Comparison of ENCODE assay signal across 15 cellular contexts in the genomic region with DNA sequence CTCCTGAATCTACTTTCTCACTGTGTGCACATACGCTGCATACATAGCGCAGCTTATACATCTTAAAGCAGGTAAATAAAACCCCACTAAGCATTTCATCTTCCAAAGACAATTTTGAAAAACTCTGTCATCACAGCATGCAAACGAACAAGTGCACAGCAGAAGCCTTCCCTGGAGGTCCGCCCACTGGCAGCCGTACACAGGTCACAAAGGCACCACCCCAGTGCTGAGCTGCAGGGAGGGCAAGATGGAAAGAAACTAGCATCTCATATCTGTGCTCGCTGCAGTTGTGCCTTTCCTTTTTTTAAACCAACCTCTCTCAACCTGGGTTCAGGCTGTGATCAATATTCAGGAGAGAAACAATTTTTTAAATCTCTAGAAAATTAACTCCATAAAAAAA.
DNase-seq lines count a peak whose midpoint lies in the region; ATAC-seq, FAIRE-seq and TF ChIP-seq lines count a peak whose summit lies in the region.
"Had no signal": no experiment of that assay in that cellular context is flagged by ENCODE, and none has a peak within 500 bp of the region (broad histone marks: within the 10 kb centered on the region; RNA-seq: fewer than 3 reads in every experiment).

No MANE protein-coding gene starts in this region.

- H4K20me1 ChIP-seq in DND-41 (ENCODE audit: insufficient read depth, low read length) = no peaks in the 10 kb centered on the region
- no peaks in the 10 kb centered on the region for H4K20me1 ChIP-seq in HCT116 (ENCODE audit: insufficient read depth)
- no peaks in the 10 kb centered on the region for H4K20me1 ChIP-seq in keratinocyte (ENCODE audit: control insufficient read depth, extremely low read depth, insufficient read depth, low read length)

- intact Hi-C loops in HCT116 (cut with micrococcal nuclease) = no loop called here

- H3K79me2 ChIP-seq in DND-41 (ENCODE audit: insufficient read depth, low read length) (no peaks in the 10 kb centered on the region), HCT116 (ENCODE audit: insufficient read depth, low read length) (no peaks in the 10 kb centered on the region), keratinocyte (ENCODE audit: control insufficient read depth, insufficient read depth, low read length) (peaks cover 5% of the 10 kb centered on the region)

- TF ChIP-seq RAD21 in HCT116 (IDR thresholded peaks at IDR 0.05; ENCODE audit: low read depth) = no peak

- no peaks in the 10 kb centered on the region for H3K9me3 ChIP-seq in DND-41 (ENCODE audit: insufficient read depth, low read length, severe bottlenecking)
- H3K9me3 ChIP-seq in HCT116 (ENCODE audit: control insufficient read depth in 1 of 2, insufficient read depth in 1 of 2, low read depth in 1 of 2, low read length in 2 of 2) = no peaks in the 10 kb centered on the region
- no peaks in the 10 kb centered on the region for H3K9me3 ChIP-seq in SJSA1 (replicated peaks)
- no peaks in the 10 kb centered on the region for H3K9me3 ChIP-seq in keratinocyte (ENCODE audit: control insufficient read depth, low read depth, low read length)
- H3K9me3 ChIP-seq: MG63 had no signal

- H3K4me1 ChIP-seq in DND-41 (ENCODE audit: insufficient read depth, low read length) (peaks cover 12% of the 10 kb centered on the region), HCT116 (ENCODE audit: control insufficient read depth in 1 of 2, insufficient read depth in 2 of 2, low read length in 2 of 2) (peaks cover 12 to 18% of the 10 kb centered on the region in 2 experiments), SJSA1 (replicated peaks) (peaks cover 69% of the 10 kb centered on the region), keratinocyte (ENCODE audit: control insufficient read depth, extremely low read depth, insufficient read depth, low read length) (peaks cover 19% of the 10 kb centered on the region)

- POLR2A ChIA-PET in HCT116 (lab: Charles Lee) = no interaction called here

- no peak overlapping the region for H3K4me3 ChIP-seq in DND-41 (ENCODE audit: low read depth in 1 of 2, low read length in 2 of 2)
- no peak overlapping the region for H3K4me3 ChIP-seq in HCT116 (replicated peaks in 1 of 2; ENCODE audit: low read depth in 1 of 2, low read length in 2 of 2)
- no peak overlapping the region for H3K4me3 ChIP-seq in SJSA1
- no peak overlapping the region for H3K4me3 ChIP-seq in keratinocyte (ENCODE audit: control insufficient read depth in 2 of 3, extremely low read depth in 1 of 3, insufficient read depth in 2 of 3, low read depth in 1 of 3, low read length in 3 of 3)
- H3K4me3 ChIP-seq: MG63 had no signal

- no peak overlapping the region for H3K4me2 ChIP-seq in DND-41 (ENCODE audit: insufficient read depth, low read length)
- no peak overlapping the region for H3K4me2 ChIP-seq in HCT116 (ENCODE audit: low read length)
- peak overlapping the region; percentile 78 for H3K4me2 ChIP-seq in keratinocyte (ENCODE audit: control insufficient read depth, extremely low read depth, insufficient read depth, low read depth, low read length)

- H3K27me3 ChIP-seq in DND-41 (ENCODE audit: insufficient read depth, low read length, poor library complexity) (no peaks in the 10 kb centered on the region), HCT116 (ENCODE audit: insufficient read depth, low read length) (no peaks in the 10 kb centered on the region), SJSA1 (replicated peaks) (no peaks in the 10 kb centered on the region), keratinocyte (ENCODE audit: control insufficient read depth, extremely low read depth, insufficient read depth, low read length) (no peaks in the 10 kb centered on the region)
- H3K27me3 ChIP-seq: MG63 had no signal

- peaks cover 3% of the 10 kb centered on the region for H3K9me1 ChIP-seq in keratinocyte (ENCODE audit: control insufficient read depth, extremely low read depth, insufficient read depth, low read length)

- FAIRE-seq in keratinocyte (lab: Jason Lieb, UNC) = no peak
- FAIRE-seq: urothelium cell line had no signal

- H3K27ac ChIP-seq in DND-41 (ENCODE audit: low read length) (no peak overlapping the region), HCT116 (ENCODE audit: low read depth, low read length) (no peak overlapping the region), SJSA1 (peak overlapping the region; percentile 72; the same call in 1 of the 2 replicates), keratinocyte (ENCODE audit: control insufficient read depth, insufficient read depth, low read length) (peak overlapping the region; percentile 53)

- no peaks in the 10 kb centered on the region for H3K9me2 ChIP-seq in HCT116 (ENCODE audit: insufficient read depth)

- ATAC-seq in DND-41 (ENCODE audit: insufficient read depth, low read depth) = 0 out of 3 replicates have a peak, but pooled peaks have one; percentile 40
- peak; percentile 54; the same call in 1 of the 2 replicates for ATAC-seq in HCT116
- ATAC-seq in GM18870 (IDR thresholded peaks at IDR 0.05; ENCODE audit: unreplicated experiment) = no peak
- ATAC-seq in omental fat pad (ENCODE audit: low FRiP score) = no peak

- H3K36me3 ChIP-seq in DND-41 (ENCODE audit: insufficient read depth, low read length) (no peaks in the 10 kb centered on the region; the same call in 1 of the 2 replicates), HCT116 (ENCODE audit: control insufficient read depth in 1 of 2, insufficient read depth in 2 of 2, low read length in 2 of 2) (no peaks in the 10 kb centered on the region), SJSA1 (peaks cover 20% of the 10 kb centered on the region), keratinocyte (ENCODE audit: control insufficient read depth in 2 of 2, extremely low read depth in 1 of 2, insufficient read depth in 2 of 2, low read length in 2 of 2) (no peaks in the 10 kb centered on the region)
- H3K36me3 ChIP-seq: MG63 had no signal

- H3K9ac ChIP-seq in DND-41 (ENCODE audit: low read depth, low read length) = no peak overlapping the region
- no peak overlapping the region for H3K9ac ChIP-seq in HCT116 (ENCODE audit: low read length)
- H3K9ac ChIP-seq in keratinocyte (ENCODE audit: control insufficient read depth, extremely low read depth, insufficient read depth, low read length) = peak overlapping the region; percentile 6

- no peak for TF ChIP-seq POLR2A in HCT116 (IDR thresholded peaks at IDR 0.05; ENCODE audit: borderline replicate concordance, extremely low read depth, insufficient read depth, insufficient read length)

- H2AFZ ChIP-seq in DND-41 (ENCODE audit: low read depth, low read length) = no peak overlapping the region
- no peak overlapping the region for H2AFZ ChIP-seq in HCT116 (ENCODE audit: low read depth, low read length, poor library complexity, severe bottlenecking)
- no peak overlapping the region for H2AFZ ChIP-seq in keratinocyte (ENCODE audit: control insufficient read depth, low read length)

- no peak for TF ChIP-seq CTCF in DND-41 (IDR thresholded peaks at IDR 0.05; ENCODE audit: borderline replicate concordance, extremely low read depth, low read length, poor library complexity, severe bottlenecking)
- no peak for TF ChIP-seq CTCF in HCT116 (IDR thresholded peaks at IDR 0.05 in 2 of 3, conservative IDR thresholded peaks at IDR 0.05 in 1 of 3; ENCODE audit: borderline replicate concordance in 1 of 3, insufficient read depth in 1 of 3, low read depth in 2 of 3, low read length in 2 of 3)
- no peak for TF ChIP-seq CTCF in keratinocyte (optimal IDR thresholded peaks at IDR 0.05 in 1 of 3, IDR thresholded peaks at IDR 0.05 in 1 of 3, conservative IDR thresholded peaks at IDR 0.05 in 1 of 3; ENCODE audit: extremely low read depth in 1 of 3, insufficient read depth in 2 of 3, low read length in 3 of 3)
- no peak for TF ChIP-seq CTCF in omental fat pad (IDR thresholded peaks at IDR 0.05)

- CTCF ChIA-PET in HCT116 (lab: Charles Lee) = interaction anchor here (3.0 kb wide), 1 partner anchor 10 kb away, joined by 15 read pairs; no protein-coding TSS in a partner anchor

- RAD21 ChIA-PET in HCT116 (lab: Charles Lee; ENCODE audit: low non-redundant PET in 1 of 2, low total read pairs in 2 of 2, uncharacterized antibody in 2 of 2, unreplicated experiment in 2 of 2) = no interaction called here

- no TSS peak for BruUV-seq in HCT116 (replicated peaks; lab: Mats Ljungman, UMichigan)

- DNase-seq in DND-41 (no peak), HCT116 (ENCODE audit: low read depth, low spot score) (no peak), SJSA1 (ENCODE audit: low read depth in 1 of 2, low spot score in 2 of 2) (peak in 1 of 2 experiments; percentile 28), keratinocyte (ENCODE audit: low read depth, low spot score) (no peak), omental fat pad (ENCODE audit: low spot score) (no peak)
- no peak for DNase-seq in stimulated activated naive CD4-positive, alpha-beta T cell (lab: John Stamatoyannopoulos, UW)
- DNase-seq: activated CD8-positive, alpha-beta memory T cell treated with anti-CD3 and anti-CD28 coated beads, Interleukin-2, amount 50 U/mL, for 4 hours; central memory CD4-positive, alpha-beta T cell; DMS153; foreskin fibroblast; MG63; NCI-H226; stimulated activated CD4-positive, alpha-beta T cell treated with anti-CD3 and anti-CD28 coated beads, Interleukin-4, amount 100 ng/mL, for 1 hour had no signal

- dilution Hi-C loops in keratinocyte (cut with MboI; ENCODE audit: extremely low pct_ligation_motif_present, low sequenced_read_pairs) = no loop called here

TF ChIP-seq in HCT116, 20 proteins besides CTCF, POLR2A, EP300 and RAD21 (continues in another document):
- TF ChIP-seq TCF7L2 (IDR thresholded peaks at IDR 0.05; ENCODE audit: borderline replicate concordance, extremely low read depth, insufficient read depth, insufficient read length) (no peak), ZFX (IDR thresholded peaks at IDR 0.05) (no peak), CEBPB (IDR thresholded peaks at IDR 0.05; ENCODE audit: low read depth) (no peak), ELF1 (IDR thresholded peaks at IDR 0.05; ENCODE audit: borderline replicate concordance, low read depth) (no peak), CBX3 (IDR thresholded peaks at IDR 0.05; ENCODE audit: low read depth) (no peak), FOSL1 (IDR thresholded peaks at IDR 0.05; ENCODE audit: low read depth) (no peak), EGR1 (IDR thresholded peaks at IDR 0.05; ENCODE audit: low read depth) (no peak), POLR2AphosphoS5 (IDR thresholded peaks at IDR 0.05; ENCODE audit: low read depth, low read length) (no peak), SIN3A (IDR thresholded peaks at IDR 0.05; ENCODE audit: low read depth) (no peak), JUND (IDR thresholded peaks at IDR 0.05) (no peak), ZNF274 (IDR thresholded peaks at IDR 0.05; ENCODE audit: low read depth, low read length) (no peak), SP1 (IDR thresholded peaks at IDR 0.05; ENCODE audit: low read depth) (no peak), EZH2 (IDR thresholded peaks at IDR 0.05) (no peak)
- TF ChIP-seq, protein P1, sequence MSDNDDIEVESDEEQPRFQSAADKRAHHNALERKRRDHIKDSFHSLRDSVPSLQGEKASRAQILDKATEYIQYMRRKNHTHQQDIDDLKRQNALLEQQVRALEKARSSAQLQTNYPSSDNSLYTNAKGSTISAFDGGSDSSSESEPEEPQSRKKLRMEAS (IDR thresholded peaks at IDR 0.05) = no peak

Comparison
In these comparisons a context has a peak if more than half of its experiments do, and no peak if none do; other contexts are left out.
1. ATAC-seq: peak in DND-41 (single experiment) and HCT116 (single experiment); none in GM18870 (single experiment) and omental fat pad (single experiment).
2. H3K27ac ChIP-seq: peak in SJSA1 (single experiment) and keratinocyte (single experiment); none in DND-41 (single experiment) and HCT116 (single experiment).